Comparison of ENCODE assay signal across 23 cellular contexts in genomic region chr12:1845427-1845826, GRCh38. TPM values are rescaled to one million over a fixed set of nuclear protein-coding genes. Genes with fewer than 3 reads are reported as not detected.
DNase-seq lines count a peak whose midpoint lies in the region; ATAC-seq and TF ChIP-seq lines count a peak whose summit lies in the region.
"Had no signal": no experiment of that assay in that cellular context is flagged by ENCODE, and none has a peak within 500 bp of the region (broad histone marks: within the 10 kb centered on the region; RNA-seq: fewer than 3 reads in every experiment).

No MANE protein-coding gene starts in this region.

- intact Hi-C loops in lower lobe of right lung (cut with DNase I) (no loop called here), esophagus squamous epithelium (cut with DNase I) (no loop called here)

- no peaks in the 10 kb centered on the region for H3K36me3 Mint-ChIP-seq in activated CD8-positive, alpha-beta memory T cell treated with anti-CD3 and anti-CD28 coated beads, Interleukin-2, amount 10 ng/mL, durations not matched to agents 7 days and 5 days
- no peaks in the 10 kb centered on the region for H3K36me3 Mint-ChIP-seq in type B pancreatic cell
- H3K36me3 Mint-ChIP-seq: CD4-positive, CD25-positive, alpha-beta regulatory T cell had no signal

- H3K27me3 ChIP-seq in WERI-Rb-1 (ENCODE audit: insufficient read depth, low read depth, severe bottlenecking) (no peaks in the 10 kb centered on the region), lower lobe of right lung (ENCODE audit: low read depth) (peaks cover 26% of the 10 kb centered on the region), esophagus squamous epithelium (peaks cover 0 to 62% (median 0%) of the 10 kb centered on the region in 4 donors)

- H3K36me3 ChIP-seq in WERI-Rb-1 (no peaks in the 10 kb centered on the region), lower lobe of right lung (no peaks in the 10 kb centered on the region), esophagus squamous epithelium (no peaks in the 10 kb centered on the region)

- H3K27ac Mint-ChIP-seq in activated CD8-positive, alpha-beta memory T cell treated with anti-CD3 and anti-CD28 coated beads, Interleukin-2, amount 10 ng/mL, durations not matched to agents 7 days and 5 days, result no peak overlapping the region
- no peak overlapping the region for H3K27ac Mint-ChIP-seq in type B pancreatic cell
- H3K27ac Mint-ChIP-seq: CD4-positive, CD25-positive, alpha-beta regulatory T cell; GM23338 had no signal

- no peaks in the 10 kb centered on the region for H3K4me1 ChIP-seq in lower lobe of right lung
- no peaks in the 10 kb centered on the region for H3K4me1 ChIP-seq in esophagus squamous epithelium
- H3K4me1 ChIP-seq: Caco-2 had no signal

- peaks cover 12% of the 10 kb centered on the region for H3K27me3 Mint-ChIP-seq in activated CD8-positive, alpha-beta memory T cell treated with anti-CD3 and anti-CD28 coated beads, Interleukin-2, amount 10 ng/mL, durations not matched to agents 7 days and 5 days
- H3K27me3 Mint-ChIP-seq in type B pancreatic cell, result peaks cover 49% of the 10 kb centered on the region

- H3K4me1 Mint-ChIP-seq in activated CD8-positive, alpha-beta memory T cell treated with anti-CD3 and anti-CD28 coated beads, Interleukin-2, amount 10 ng/mL, durations not matched to agents 7 days and 5 days, result no peaks in the 10 kb centered on the region
- H3K4me1 Mint-ChIP-seq in type B pancreatic cell (ENCODE audit: unreplicated experiment), result peaks cover 4% of the 10 kb centered on the region
- H3K4me1 Mint-ChIP-seq: CD4-positive, CD25-positive, alpha-beta regulatory T cell had no signal

- peak; percentile 6 for DNase-seq in activated CD8-positive, alpha-beta memory T cell treated with anti-CD3 and anti-CD28 coated beads, Interleukin-2, amount 50 U/mL, for 4 hours
- DNase-seq in activated CD8-positive, alpha-beta memory T cell treated with anti-CD3 and anti-CD28 coated beads, Interleukin-2, amount 10 ng/mL, durations not matched to agents 7 days and 5 days, result no peak
- DNase-seq in WERI-Rb-1 (peak; percentile 5), lower lobe of right lung (peak; percentile 30), type B pancreatic cell (ENCODE audit: extremely low spot score, unreplicated experiment) (peak; percentile 66), NCI-H69 (lab: John Stamatoyannopoulos, UW) (no peak), esophagus squamous epithelium (lab: John Stamatoyannopoulos, UW) (no peak)
- DNase-seq: AML-193; CD4-positive, CD25-positive, alpha-beta regulatory T cell; EL; NCI-H1105; NCI-H1694; NCI-H82; OCI-M1; SIG-M5 had no signal

- WGBS in esophagus squamous epithelium, 2 donors, result 93% methylated on average over 2 to 6 of the region's 14 CpGs

- H3K4me3 Mint-ChIP-seq in activated CD8-positive, alpha-beta memory T cell treated with anti-CD3 and anti-CD28 coated beads, Interleukin-2, amount 10 ng/mL, durations not matched to agents 7 days and 5 days, result no peak overlapping the region
- H3K4me3 Mint-ChIP-seq in type B pancreatic cell, result no peak overlapping the region
- H3K4me3 Mint-ChIP-seq: CD4-positive, CD25-positive, alpha-beta regulatory T cell; GM23338 had no signal

- no peak for TF ChIP-seq POLR2A in esophagus squamous epithelium (IDR thresholded peaks at IDR 0.05)

- H3K9me3 ChIP-seq in WERI-Rb-1 (ENCODE audit: severe bottlenecking), result no peaks in the 10 kb centered on the region
- H3K9me3 ChIP-seq in lower lobe of right lung, result no peaks in the 10 kb centered on the region
- H3K9me3 ChIP-seq in esophagus squamous epithelium, result no peaks in the 10 kb centered on the region
- H3K9me3 ChIP-seq: Caco-2 had no signal

- TF ChIP-seq CTCF in WERI-Rb-1 (IDR thresholded peaks at IDR 0.05; ENCODE audit: low read depth, low read length), result no peak
- TF ChIP-seq CTCF in lower lobe of right lung (IDR thresholded peaks at IDR 0.05), result no peak
- TF ChIP-seq CTCF in type B pancreatic cell (conservative IDR thresholded peaks at IDR 0.05), result no peak
- TF ChIP-seq CTCF in esophagus squamous epithelium (IDR thresholded peaks at IDR 0.05), result no peak

- H3K9me3 Mint-ChIP-seq in activated CD8-positive, alpha-beta memory T cell treated with anti-CD3 and anti-CD28 coated beads, Interleukin-2, amount 10 ng/mL, durations not matched to agents 7 days and 5 days (ENCODE audit: low read depth), result no peaks in the 10 kb centered on the region
- H3K9me3 Mint-ChIP-seq in type B pancreatic cell, result no peaks in the 10 kb centered on the region
- H3K9me3 Mint-ChIP-seq: CD4-positive, CD25-positive, alpha-beta regulatory T cell; GM23338 had no signal

- CTCF ChIA-PET in activated CD8-positive, alpha-beta memory T cell treated with anti-CD3 and anti-CD28 coated beads, Interleukin-2, amount 10 ng/mL, durations not matched to agents 7 days and 5 days (lab: Charles Lee), result no interaction called here

- ATAC-seq in activated CD8-positive, alpha-beta memory T cell treated with anti-CD3 and anti-CD28 coated beads, Interleukin-2, amount 10 ng/mL, durations not matched to agents 7 days and 5 days, result no peak
- no peak for ATAC-seq in lower lobe of right lung
- ATAC-seq in HG03521 (IDR thresholded peaks at IDR 0.05; ENCODE audit: unreplicated experiment), result no peak
- ATAC-seq: GM12878, K562 had no signal

- H3K4me3 ChIP-seq in WERI-Rb-1 (ENCODE audit: low read depth, low read length) (no peak overlapping the region), lower lobe of right lung (no peak overlapping the region), esophagus squamous epithelium (no peak overlapping the region)
- H3K4me3 ChIP-seq: GM12878, GM23338, K562 had no signal

- no peak overlapping the region for H3K27ac ChIP-seq in WERI-Rb-1
- H3K27ac ChIP-seq in lower lobe of right lung, result no peak overlapping the region
- H3K27ac ChIP-seq in esophagus squamous epithelium, result no peak overlapping the region
- H3K27ac ChIP-seq: 22Rv1 had no signal

RNA-seq across cellular contexts. Expression of gene LRTM2, which starts 25.1 kb away (rescaled TPM):
- not detected for total RNA-seq in activated CD8-positive, alpha-beta memory T cell treated with anti-CD3 and anti-CD28 coated beads, Interleukin-2, amount 10 ng/mL, durations not matched to agents 7 days and 5 days
- total RNA-seq in lower lobe of right lung (not detected), type B pancreatic cell (ENCODE audit: low replicate concordance) (0.12 and 0.95 TPM in 2 replicates), esophagus squamous epithelium (not detected)
- total RNA-seq: Caco-2; CD4-positive, CD25-positive, alpha-beta regulatory T cell; GM12878; GM23338; K562; NCI-H460; RPMI7951 had no signal

Comparison
In these comparisons a context has a peak if more than half of its experiments do, and no peak if none do; other contexts are left out.
1. DNase-seq: peak in activated CD8-positive, alpha-beta memory T cell treated with anti-CD3 and anti-CD28 coated beads, Interleukin-2, amount 50 U/mL, for 4 hours (single experiment), WERI-Rb-1 (single experiment), lower lobe of right lung (single experiment) and type B pancreatic cell (single experiment); none in activated CD8-positive, alpha-beta memory T cell treated with anti-CD3 and anti-CD28 coated beads, Interleukin-2, amount 10 ng/mL, durations not matched to agents 7 days and 5 days (single experiment), NCI-H69 (single experiment) and esophagus squamous epithelium (single experiment).